In the genomic region with DNA sequence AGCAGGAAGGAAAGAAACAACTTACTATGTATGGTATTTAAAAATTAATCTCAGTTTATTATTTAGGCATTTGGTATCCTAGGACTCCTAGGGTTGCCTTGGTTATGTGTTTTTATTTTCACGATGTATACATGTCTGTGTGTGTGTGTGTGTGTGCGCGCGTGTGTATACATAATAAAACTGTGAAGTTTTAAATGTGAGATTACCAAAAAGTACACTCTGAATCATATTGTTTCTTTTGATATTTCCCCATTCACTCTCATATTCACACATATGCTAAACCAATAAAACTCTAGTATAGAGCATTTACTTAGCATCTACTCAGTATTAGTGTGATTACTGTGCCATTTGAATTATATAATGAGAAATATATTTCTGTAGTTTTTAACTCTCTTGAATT, we compare ENCODE assay signal across 18 cellular contexts. TPM values are rescaled to one million over a fixed set of nuclear protein-coding genes. Genes with fewer than 3 reads are reported as not detected.
DNase-seq lines count a peak whose midpoint lies in the region; ATAC-seq lines count a peak whose summit lies in the region.
"Had no signal": no experiment of that assay in that cellular context is flagged by ENCODE, and none has a peak within 500 bp of the region (broad histone marks: within the 10 kb centered on the region; RNA-seq: fewer than 3 reads in every experiment).

No MANE protein-coding gene starts in this region.

- H3K36me3 ChIP-seq in SK-N-MC (ENCODE audit: insufficient read depth, low read length) = no peaks in the 10 kb centered on the region

- peak overlapping the region; percentile 68 for H3K27ac Mint-ChIP-seq in activated CD4-positive, alpha-beta memory T cell treated with anti-CD3 and anti-CD28 coated beads for 36 hours
- no peak overlapping the region for H3K27ac Mint-ChIP-seq in activated CD4-positive, alpha-beta memory T cell treated with anti-CD3 and anti-CD28 coated beads, Interleukin-2, amount 10 ng/mL, durations not matched to agents 7 days and 5 days
- H3K27ac Mint-ChIP-seq in activated T-helper 2 cell treated with anti-CD3 and anti-CD28 coated beads, Interferon-gamma antibody, Interleukin-2, Interleukin-4, amounts not matched to agents 10 μg/mL and 5 μg/mL and 100 μg/mL, durations not matched to agents 14 hours and 24 hours and 36 hours = peak overlapping the region; percentile 83

- no peaks in the 10 kb centered on the region for H3K9me3 ChIP-seq in SK-N-MC (ENCODE audit: low read depth, low read length)

- no peak for ATAC-seq in HG03571 (IDR thresholded peaks at IDR 0.05; ENCODE audit: unreplicated experiment)
- ATAC-seq: GM12878, HepG2, Panc1 had no signal

- H3K4me3 ChIP-seq in SK-N-MC = peak overlapping the region; percentile 38
- H3K4me3 ChIP-seq: GM12878 had no signal

- H3K4me1 Mint-ChIP-seq in activated CD4-positive, alpha-beta memory T cell treated with anti-CD3 and anti-CD28 coated beads for 36 hours (ENCODE audit: low read depth) = peaks cover 85% of the 10 kb centered on the region
- H3K4me1 Mint-ChIP-seq in activated CD4-positive, alpha-beta memory T cell treated with anti-CD3 and anti-CD28 coated beads, Interleukin-2, amount 10 ng/mL, durations not matched to agents 7 days and 5 days = peaks cover 81% of the 10 kb centered on the region
- H3K4me1 Mint-ChIP-seq in activated T-helper 2 cell treated with anti-CD3 and anti-CD28 coated beads, Interferon-gamma antibody, Interleukin-2, Interleukin-4, amounts not matched to agents 10 μg/mL and 5 μg/mL and 100 μg/mL, durations not matched to agents 14 hours and 24 hours and 36 hours (ENCODE audit: low read depth) = peaks cover 84% of the 10 kb centered on the region

- POLR2A ChIA-PET in activated CD4-positive, alpha-beta memory T cell treated with anti-CD3 and anti-CD28 coated beads for 36 hours (lab: Charles Lee) = interaction anchor here (1.0 to 4.6 kb wide), 2 partner anchors 33 to 44 kb away, joined by 4 to 114 read pairs; a partner anchor contains a TSS
- POLR2A ChIA-PET in activated CD4-positive, alpha-beta memory T cell treated with anti-CD3 and anti-CD28 coated beads, Interleukin-2, amount 10 ng/mL, durations not matched to agents 7 days and 5 days (lab: Charles Lee) = no interaction called here

- CTCF ChIA-PET in activated CD4-positive, alpha-beta memory T cell treated with anti-CD3 and anti-CD28 coated beads for 36 hours (lab: Charles Lee) = interaction anchor here (1.2 to 2.5 kb wide), 2 partner anchors 32 to 90 kb away, joined by 4 to 29 read pairs; a partner anchor contains a TSS
- CTCF ChIA-PET in activated CD4-positive, alpha-beta memory T cell treated with anti-CD3 and anti-CD28 coated beads, Interleukin-2, amount 10 ng/mL, durations not matched to agents 7 days and 5 days (lab: Charles Lee) = interaction anchor here (0.7 kb wide), 1 partner anchor 42 kb away, joined by 3 read pairs; no protein-coding TSS in a partner anchor

- no peaks in the 10 kb centered on the region for H3K9me3 Mint-ChIP-seq in activated CD4-positive, alpha-beta memory T cell treated with anti-CD3 and anti-CD28 coated beads for 36 hours
- peaks cover 7% of the 10 kb centered on the region for H3K9me3 Mint-ChIP-seq in activated CD4-positive, alpha-beta memory T cell treated with anti-CD3 and anti-CD28 coated beads, Interleukin-2, amount 10 ng/mL, durations not matched to agents 7 days and 5 days
- peaks cover 10% of the 10 kb centered on the region for H3K9me3 Mint-ChIP-seq in activated T-helper 2 cell treated with anti-CD3 and anti-CD28 coated beads, Interferon-gamma antibody, Interleukin-2, Interleukin-4, amounts not matched to agents 10 μg/mL and 5 μg/mL and 100 μg/mL, durations not matched to agents 14 hours and 24 hours and 36 hours

- H3K27ac ChIP-seq in SK-N-MC = peak overlapping the region; percentile 73; the same call in 1 of the 2 replicates

- peak; percentile 72 for DNase-seq in activated CD4-positive, alpha-beta memory T cell treated with anti-CD3 and anti-CD28 coated beads for 36 hours
- no peak for DNase-seq in activated CD4-positive, alpha-beta memory T cell treated with anti-CD3 and anti-CD28 coated beads, Interleukin-2, amount 10 ng/mL, durations not matched to agents 7 days and 5 days
- DNase-seq in SK-N-MC (ENCODE audit: low read depth, low spot score) (no peak), DMS53 (lab: John Stamatoyannopoulos, UW) (no peak), NCI-H187 (lab: John Stamatoyannopoulos, UW) (no peak)
- DNase-seq in activated T-helper 2 cell treated with anti-CD3 and anti-CD28 coated beads, Interferon-gamma antibody, Interleukin-2, Interleukin-4, amounts not matched to agents 10 μg/mL and 5 μg/mL and 100 μg/mL, durations not matched to agents 14 hours and 24 hours and 36 hours (ENCODE audit: low spot score) = no peak
- DNase-seq in stimulated activated CD4-positive, alpha-beta T cell treated with anti-CD3 and anti-CD28 coated beads, Interleukin-4, amount 100 ng/mL, for 1 hour = peak; percentile 37
- DNase-seq: AML-193, Karpas-422, MM.1S, NCI-H1105 treated with DMSO at 0.1 percent for 48 hours, NCI-H2029 treated with DMSO at 0.1 percent for 48 hours, NCI-H510A, NCI-H82 had no signal

- intact Hi-C loops in activated CD4-positive, alpha-beta memory T cell treated with anti-CD3 and anti-CD28 coated beads for 36 hours (cut with micrococcal nuclease) = loop anchor here (1.0 to 2.0 kb wide), 2 partner anchors 8 to 21 kb away; no protein-coding TSS in a partner anchor
- intact Hi-C loops in activated T-helper 2 cell treated with anti-CD3 and anti-CD28 coated beads, Interferon-gamma antibody, Interleukin-2, Interleukin-4, amounts not matched to agents 10 μg/mL and 5 μg/mL and 100 μg/mL, durations not matched to agents 14 hours and 24 hours and 36 hours (cut with micrococcal nuclease) = loop anchor here (2.0 kb wide), 2 partner anchors 41 to 63 kb away; no protein-coding TSS in a partner anchor

- no peak overlapping the region for H3K4me3 Mint-ChIP-seq in activated CD4-positive, alpha-beta memory T cell treated with anti-CD3 and anti-CD28 coated beads for 36 hours
- H3K4me3 Mint-ChIP-seq in activated CD4-positive, alpha-beta memory T cell treated with anti-CD3 and anti-CD28 coated beads, Interleukin-2, amount 10 ng/mL, durations not matched to agents 7 days and 5 days = no peak overlapping the region
- H3K4me3 Mint-ChIP-seq in activated T-helper 2 cell treated with anti-CD3 and anti-CD28 coated beads, Interferon-gamma antibody, Interleukin-2, Interleukin-4, amounts not matched to agents 10 μg/mL and 5 μg/mL and 100 μg/mL, durations not matched to agents 14 hours and 24 hours and 36 hours (ENCODE audit: low read depth) = no peak overlapping the region

- H3K9ac ChIP-seq in SK-N-MC (ENCODE audit: insufficient read length) = no peak overlapping the region

- H3K27me3 Mint-ChIP-seq in activated CD4-positive, alpha-beta memory T cell treated with anti-CD3 and anti-CD28 coated beads for 36 hours = no peaks in the 10 kb centered on the region
- H3K27me3 Mint-ChIP-seq in activated CD4-positive, alpha-beta memory T cell treated with anti-CD3 and anti-CD28 coated beads, Interleukin-2, amount 10 ng/mL, durations not matched to agents 7 days and 5 days = no peaks in the 10 kb centered on the region
- no peaks in the 10 kb centered on the region for H3K27me3 Mint-ChIP-seq in activated T-helper 2 cell treated with anti-CD3 and anti-CD28 coated beads, Interferon-gamma antibody, Interleukin-2, Interleukin-4, amounts not matched to agents 10 μg/mL and 5 μg/mL and 100 μg/mL, durations not matched to agents 14 hours and 24 hours and 36 hours (ENCODE audit: low read depth)

- H3K36me3 Mint-ChIP-seq in activated CD4-positive, alpha-beta memory T cell treated with anti-CD3 and anti-CD28 coated beads for 36 hours = no peaks in the 10 kb centered on the region
- peaks cover 5% of the 10 kb centered on the region for H3K36me3 Mint-ChIP-seq in activated CD4-positive, alpha-beta memory T cell treated with anti-CD3 and anti-CD28 coated beads, Interleukin-2, amount 10 ng/mL, durations not matched to agents 7 days and 5 days (ENCODE audit: low read depth)
- H3K36me3 Mint-ChIP-seq in activated T-helper 2 cell treated with anti-CD3 and anti-CD28 coated beads, Interferon-gamma antibody, Interleukin-2, Interleukin-4, amounts not matched to agents 10 μg/mL and 5 μg/mL and 100 μg/mL, durations not matched to agents 14 hours and 24 hours and 36 hours (ENCODE audit: low read depth) = peaks cover 16% of the 10 kb centered on the region

RNA-seq across cellular contexts. Expression of a gene that starts 30.8 kb away (rescaled TPM):
- 100 to 1,000 TPM; 175 to 178 TPM for total RNA-seq in activated CD4-positive, alpha-beta memory T cell treated with anti-CD3 and anti-CD28 coated beads for 36 hours
- total RNA-seq in activated CD4-positive, alpha-beta memory T cell treated with anti-CD3 and anti-CD28 coated beads, Interleukin-2, amount 10 ng/mL, durations not matched to agents 7 days and 5 days = 10 to 100 TPM; 49.6 to 53.2 TPM
- total RNA-seq in activated T-helper 2 cell treated with anti-CD3 and anti-CD28 coated beads, Interferon-gamma antibody, Interleukin-2, Interleukin-4, amounts not matched to agents 10 μg/mL and 5 μg/mL and 100 μg/mL, durations not matched to agents 14 hours and 24 hours and 36 hours = 227 and 231 TPM in 2 replicates

RNA-seq across cellular contexts. Expression of a gene that starts 44.1 kb away (rescaled TPM):
- total RNA-seq in activated CD4-positive, alpha-beta memory T cell treated with anti-CD3 and anti-CD28 coated beads for 36 hours = 10 to 100 TPM; 54.8 to 57.7 TPM
- 10 to 100 TPM; 51.1 to 52.0 TPM for total RNA-seq in activated CD4-positive, alpha-beta memory T cell treated with anti-CD3 and anti-CD28 coated beads, Interleukin-2, amount 10 ng/mL, durations not matched to agents 7 days and 5 days
- total RNA-seq in activated T-helper 2 cell treated with anti-CD3 and anti-CD28 coated beads, Interferon-gamma antibody, Interleukin-2, Interleukin-4, amounts not matched to agents 10 μg/mL and 5 μg/mL and 100 μg/mL, durations not matched to agents 14 hours and 24 hours and 36 hours = 93.7 and 94.2 TPM in 2 replicates

Comparison
In these comparisons a context has a peak if more than half of its experiments do, and no peak if none do; other contexts are left out.
1. DNase-seq: peak in activated CD4-positive, alpha-beta memory T cell treated with anti-CD3 and anti-CD28 coated beads for 36 hours (single experiment) and stimulated activated CD4-positive, alpha-beta T cell treated with anti-CD3 and anti-CD28 coated beads, Interleukin-4, amount 100 ng/mL, for 1 hour (single experiment); none in activated CD4-positive, alpha-beta memory T cell treated with anti-CD3 and anti-CD28 coated beads, Interleukin-2, amount 10 ng/mL, durations not matched to agents 7 days and 5 days (single experiment), SK-N-MC (single experiment), activated T-helper 2 cell treated with anti-CD3 and anti-CD28 coated beads, Interferon-gamma antibody, Interleukin-2, Interleukin-4, amounts not matched to agents 10 μg/mL and 5 μg/mL and 100 μg/mL, durations not matched to agents 14 hours and 24 hours and 36 hours (single experiment), DMS53 (single experiment) and NCI-H187 (0 of 2).